Comparison of ENCODE assay signal across 1 cellular context in the genomic region with DNA sequence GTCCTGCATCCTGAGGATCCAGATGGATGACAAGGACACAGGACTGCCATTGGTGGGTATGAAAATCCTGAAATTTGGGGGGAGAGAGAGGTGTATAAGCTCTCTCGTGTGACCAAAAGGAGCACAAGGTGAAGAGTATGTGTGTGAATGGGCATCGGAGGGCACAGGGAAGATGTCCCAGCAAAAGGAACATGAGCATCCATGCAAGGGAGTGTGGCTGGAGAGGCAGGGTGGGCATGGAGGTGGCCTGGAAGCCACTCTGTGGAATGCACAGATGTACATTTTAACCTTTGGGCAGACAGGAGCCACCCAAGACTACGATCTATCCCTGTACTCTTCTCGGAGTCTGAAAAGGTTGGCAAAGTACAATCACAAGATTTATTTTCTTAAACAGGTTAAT.
TF ChIP-seq lines count a peak whose summit lies in the region.

No MANE protein-coding gene starts in this region.

TF ChIP-seq in HepG2, 621 proteins besides CTCF, POLR2A, EP300 and RAD21:
- peak; percentile 17; the same call in 1 of the 2 replicates for TF ChIP-seq POLR2G (IDR thresholded peaks at IDR 0.05; ENCODE audit: low read depth, low read length)
- TF ChIP-seq RBM22 (optimal IDR thresholded peaks at IDR 0.05; ENCODE audit: low read length) = peak; percentile 22
- no peak for TF ChIP-seq MTF2 (CRISPR knock-in tag; IDR thresholded peaks at IDR 0.05; ENCODE audit: borderline replicate concordance)
